Comparison of ENCODE assay signal across 9 cellular contexts in the genomic region with DNA sequence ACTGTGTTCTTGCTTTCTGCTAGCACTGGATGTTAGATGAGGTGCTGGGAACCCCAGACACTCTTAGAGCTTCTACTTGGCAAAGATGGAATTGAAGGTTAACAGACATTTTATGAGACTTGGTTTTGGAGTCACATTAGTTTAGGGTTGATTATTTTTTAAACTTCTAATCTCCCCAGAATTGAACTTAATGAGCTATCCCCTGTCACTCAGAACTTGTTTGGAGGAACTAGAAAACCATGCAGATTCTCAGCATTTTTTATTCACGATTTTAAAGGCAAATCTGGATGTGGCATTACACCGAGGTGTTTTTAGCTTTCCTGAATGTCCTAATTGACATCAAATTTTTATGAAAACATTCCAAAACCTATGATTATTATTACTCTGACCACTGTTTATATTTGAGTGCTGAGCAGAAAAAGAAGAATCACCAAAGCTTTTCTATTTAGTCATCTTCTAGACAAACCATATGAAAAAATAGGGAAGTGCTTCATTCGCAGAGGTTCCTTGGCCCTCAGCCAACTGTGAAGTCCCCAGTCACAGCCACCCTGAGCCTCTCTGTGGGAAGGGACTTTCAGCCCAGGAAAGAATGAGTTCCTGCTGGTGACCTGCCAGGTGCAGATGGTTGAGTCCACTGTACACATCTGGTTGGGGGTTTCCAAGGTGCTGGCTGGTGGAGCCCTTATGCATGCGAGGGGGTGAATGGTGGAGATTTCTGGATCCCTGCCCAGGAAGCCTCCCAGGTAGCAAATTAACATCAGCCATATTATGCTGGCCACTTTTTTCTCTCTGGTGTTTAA.
DNase-seq lines count a peak whose midpoint lies in the region; ATAC-seq, FAIRE-seq and TF ChIP-seq lines count a peak whose summit lies in the region.
"Had no signal": no experiment of that assay in that cellular context is flagged by ENCODE, and none has a peak within 500 bp of the region (broad histone marks: within the 10 kb centered on the region; RNA-seq: fewer than 3 reads in every experiment).

No MANE protein-coding gene starts in this region.

- no peak overlapping the region for H3K27ac Mint-ChIP-seq in glutamatergic neuron (ENCODE audit: unreplicated experiment)
- H3K27ac Mint-ChIP-seq: immature natural killer cell had no signal

- peak; percentile 81 to 90; a peak in 3 of 4 replicates for TF ChIP-seq EP300 in GM12878 (IDR thresholded peaks at IDR 0.05; ENCODE audit: borderline replicate concordance in 1 of 2, control insufficient read depth in 1 of 2, low read depth in 2 of 2, low read length in 2 of 2)

- no peaks in the 10 kb centered on the region for H3K9me3 Mint-ChIP-seq in glutamatergic neuron (ENCODE audit: unreplicated experiment)
- H3K9me3 Mint-ChIP-seq: immature natural killer cell had no signal

- peaks cover 0 to 4% of the 10 kb centered on the region in 2 experiments; a peak in 1 of 4 replicates for H3K36me3 ChIP-seq in GM12878 (ENCODE audit: control insufficient read depth in 2 of 2, insufficient read depth in 2 of 2, low read length in 1 of 2)

- no peak for TF ChIP-seq POLR2A in GM12878 (IDR thresholded peaks at IDR 0.05; ENCODE audit: low read depth, low read length)

- in situ Hi-C loops in GM12878 (cut with MboI), result no loop called here

- peak overlapping the region; percentile 44 for H3K9ac ChIP-seq in GM12878 (ENCODE audit: control insufficient read depth, insufficient read depth, low read length)

- no peaks in the 10 kb centered on the region for H3K27me3 ChIP-seq in GM12878 (replicated peaks in 1 of 2; ENCODE audit: control insufficient read depth in 2 of 2, insufficient read depth in 2 of 2, low read length in 1 of 2)

- no peaks in the 10 kb centered on the region for H3K36me3 Mint-ChIP-seq in glutamatergic neuron (ENCODE audit: unreplicated experiment)
- H3K36me3 Mint-ChIP-seq: immature natural killer cell had no signal

- H3K9me3 ChIP-seq in GM12878 (replicated peaks; ENCODE audit: control insufficient read depth, insufficient read depth, low read length), result no peaks in the 10 kb centered on the region; the same call in 2 of the 3 replicates

- CTCF ChIA-PET in GM12878 (lab: Yijun Ruan, JAX), result interaction anchor here (0.7 to 5.5 kb wide), 11 partner anchors 9 to 69 kb away, joined by 3 to 46 read pairs (median 3); no protein-coding TSS in a partner anchor

- H3K4me2 ChIP-seq in GM12878 (ENCODE audit: control insufficient read depth, insufficient read depth), result peak overlapping the region; percentile 74

- no peak overlapping the region for H2AFZ ChIP-seq in GM12878 (ENCODE audit: control insufficient read depth, low read depth, low read length)

- TF ChIP-seq CTCF in GM12878 (IDR thresholded peaks at IDR 0.05 in 2 of 3, conservative IDR thresholded peaks at IDR 0.05 in 1 of 3; ENCODE audit: control insufficient read depth in 2 of 3, extremely low read depth in 1 of 3, insufficient read depth in 1 of 3, low read depth in 3 of 3, low read length in 3 of 3), result no peak
- no peak for TF ChIP-seq CTCF in glutamatergic neuron (IDR thresholded peaks at IDR 0.05; ENCODE audit: partially characterized antibody, unreplicated experiment)

- peaks cover 72% of the 10 kb centered on the region for H3K4me1 ChIP-seq in GM12878 (ENCODE audit: control insufficient read depth, insufficient read depth, low read length)

- no peak for TF ChIP-seq RAD21 in GM12878 (IDR thresholded peaks at IDR 0.05; ENCODE audit: insufficient read depth, low read depth, low read length)

- ATAC-seq in HG02678 (IDR thresholded peaks at IDR 0.05; ENCODE audit: unreplicated experiment) (peak; percentile 89), GM12878 (peak; percentile 93)

- no peak overlapping the region for H3K4me3 Mint-ChIP-seq in glutamatergic neuron (ENCODE audit: unreplicated experiment)
- H3K4me3 Mint-ChIP-seq: immature natural killer cell had no signal

- FAIRE-seq in GM18507 (lab: Jason Lieb, UNC) (peak; percentile 99), GM12878 (lab: Jason Lieb, UNC) (peak; percentile 85)

- TSS peak; percentile 89 for BruUV-seq in GM12878 (replicated peaks; lab: Mats Ljungman, UMichigan)

- no peak overlapping the region for H3K4me3 ChIP-seq in GM12878

- DNase-seq in AML-193 (lab: John Stamatoyannopoulos, UW), result peak; percentile 43 to 46
- peak; percentile 71 for DNase-seq in GM18507 (ENCODE audit: extremely low spot score, insufficient read length, low read depth)
- DNase-seq in NAMALWA (ENCODE audit: low spot score), result peak; percentile 90
- DNase-seq in GM12878 (ENCODE audit: low read depth, low spot score), result peak; percentile 98
- no peak for DNase-seq in glutamatergic neuron
- no peak for DNase-seq in effector CD8-positive, alpha-beta T cell (lab: John Stamatoyannopoulos, UW)
- DNase-seq in NCI-H446 (lab: John Stamatoyannopoulos, UW), result no peak

- no peaks in the 10 kb centered on the region for H3K27me3 Mint-ChIP-seq in glutamatergic neuron (ENCODE audit: unreplicated experiment)

- intact Hi-C loops in GM12878 (cut with micrococcal nuclease; ENCODE audit: unreplicated experiment), result loop anchor here (2.0 kb wide), 2 partner anchors 47 to 59 kb away; no protein-coding TSS in a partner anchor

- 0% methylated on average over 4 of the region's 4 CpGs for WGBS in GM12878 (ENCODE audit: insufficient coverage, insufficient replicate concordance, low lambda C conversion rate, missing lambda C conversion rate)

- no peaks in the 10 kb centered on the region for H4K20me1 ChIP-seq in GM12878 (ENCODE audit: control insufficient read depth, insufficient read depth)

- SMC1A ChIA-PET in GM12878 (lab: Charles Lee; ENCODE audit: uncharacterized antibody, unreplicated experiment), result interaction anchor here (0.7 to 7.7 kb wide), 17 partner anchors 8 to 166 kb away, joined by 3 to 92 read pairs (median 4); no protein-coding TSS in a partner anchor

- peak overlapping the region; percentile 93 for H3K27ac ChIP-seq in GM12878 (ENCODE audit: control insufficient read depth, insufficient read depth)

- no peaks in the 10 kb centered on the region for H3K4me1 Mint-ChIP-seq in glutamatergic neuron (ENCODE audit: low read depth, unreplicated experiment)
- H3K4me1 Mint-ChIP-seq: immature natural killer cell had no signal

- POLR2A ChIA-PET in GM12878 (lab: Charles Lee), result interaction anchor here (1.0 to 6.6 kb wide), 7 partner anchors 11 to 50 kb away, joined by 3 to 51 read pairs (median 5); no protein-coding TSS in a partner anchor

- H3K79me2 ChIP-seq in GM12878 (ENCODE audit: control insufficient read depth, insufficient read depth, low read length), result peaks cover 40% of the 10 kb centered on the region

- RAD21 ChIA-PET in GM12878 (lab: Charles Lee; ENCODE audit: unreplicated experiment), result interaction anchor here (0.8 to 8.6 kb wide), 14 partner anchors 9 to 72 kb away, joined by 3 to 99 read pairs (median 7); no protein-coding TSS in a partner anchor

TF ChIP-seq in GM12878, 131 proteins besides CTCF, POLR2A, EP300 and RAD21 (continues in another document):
- TF ChIP-seq TCF3 (IDR thresholded peaks at IDR 0.05; ENCODE audit: borderline replicate concordance, insufficient read depth, low read depth, low read length), result peak; percentile 90
- peak; percentile 98; the same call in 2 of the 3 replicates for TF ChIP-seq POU2F2 (IDR thresholded peaks at IDR 0.05; ENCODE audit: borderline replicate concordance, low read depth, low read length)
- no peak for TF ChIP-seq KDM1A (IDR thresholded peaks at IDR 0.05; ENCODE audit: borderline replicate concordance)
- peak; percentile 98 for TF ChIP-seq FOXM1 (IDR thresholded peaks at IDR 0.05; ENCODE audit: low read depth, low read length)
- TF ChIP-seq SMARCA5 (IDR thresholded peaks at IDR 0.05), result peak; percentile 73; the same call in 1 of the 2 replicates
- no peak for TF ChIP-seq EZH2 (IDR thresholded peaks at IDR 0.05; ENCODE audit: borderline replicate concordance, control insufficient read depth, low read depth, low read length)
- no peak for TF ChIP-seq BRCA1 (IDR thresholded peaks at IDR 0.05; ENCODE audit: low read depth, low read length)
- peak; percentile 86 for TF ChIP-seq NBN (IDR thresholded peaks at IDR 0.05)
- TF ChIP-seq, protein P1, sequence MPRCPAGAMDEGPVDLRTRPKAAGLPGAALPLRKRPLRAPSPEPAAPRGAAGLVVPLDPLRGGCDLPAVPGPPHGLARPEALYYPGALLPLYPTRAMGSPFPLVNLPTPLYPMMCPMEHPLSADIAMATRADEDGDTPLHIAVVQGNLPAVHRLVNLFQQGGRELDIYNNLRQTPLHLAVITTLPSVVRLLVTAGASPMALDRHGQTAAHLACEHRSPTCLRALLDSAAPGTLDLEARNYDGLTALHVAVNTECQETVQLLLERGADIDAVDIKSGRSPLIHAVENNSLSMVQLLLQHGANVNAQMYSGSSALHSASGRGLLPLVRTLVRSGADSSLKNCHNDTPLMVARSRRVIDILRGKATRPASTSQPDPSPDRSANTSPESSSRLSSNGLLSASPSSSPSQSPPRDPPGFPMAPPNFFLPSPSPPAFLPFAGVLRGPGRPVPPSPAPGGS (IDR thresholded peaks at IDR 0.05; ENCODE audit: borderline replicate concordance, insufficient read depth, low read depth, low read length, poor library complexity, severe bottlenecking), result peak; percentile 96
- TF ChIP-seq, protein P2, sequence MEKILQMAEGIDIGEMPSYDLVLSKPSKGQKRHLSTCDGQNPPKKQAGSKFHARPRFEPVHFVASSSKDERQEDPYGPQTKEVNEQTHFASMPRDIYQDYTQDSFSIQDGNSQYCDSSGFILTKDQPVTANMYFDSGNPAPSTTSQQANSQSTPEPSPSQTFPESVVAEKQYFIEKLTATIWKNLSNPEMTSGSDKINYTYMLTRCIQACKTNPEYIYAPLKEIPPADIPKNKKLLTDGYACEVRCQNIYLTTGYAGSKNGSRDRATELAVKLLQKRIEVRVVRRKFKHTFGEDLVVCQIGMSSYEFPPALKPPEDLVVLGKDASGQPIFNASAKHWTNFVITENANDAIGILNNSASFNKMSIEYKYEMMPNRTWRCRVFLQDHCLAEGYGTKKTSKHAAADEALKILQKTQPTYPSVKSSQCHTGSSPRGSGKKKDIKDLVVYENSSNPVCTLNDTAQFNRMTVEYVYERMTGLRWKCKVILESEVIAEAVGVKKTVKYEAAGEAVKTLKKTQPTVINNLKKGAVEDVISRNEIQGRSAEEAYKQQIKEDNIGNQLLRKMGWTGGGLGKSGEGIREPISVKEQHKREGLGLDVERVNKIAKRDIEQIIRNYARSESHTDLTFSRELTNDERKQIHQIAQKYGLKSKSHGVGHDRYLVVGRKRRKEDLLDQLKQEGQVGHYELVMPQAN (conservative IDR thresholded peaks at IDR 0.05), result 0 out of 2 replicates have a peak, but pooled peaks have one; percentile 23
- no peak for TF ChIP-seq RFX5 (IDR thresholded peaks at IDR 0.05; ENCODE audit: low read depth, low read length)

Comparison
In these comparisons a context has a peak if more than half of its experiments do, and no peak if none do; other contexts are left out.
1. DNase-seq: peak in AML-193 (2 of 2), GM18507 (single experiment), NAMALWA (single experiment) and GM12878 (single experiment); none in glutamatergic neuron (single experiment), effector CD8-positive, alpha-beta T cell (single experiment) and NCI-H446 (0 of 2).